ENCODE assay signal across 14 cellular contexts in the genomic region with DNA sequence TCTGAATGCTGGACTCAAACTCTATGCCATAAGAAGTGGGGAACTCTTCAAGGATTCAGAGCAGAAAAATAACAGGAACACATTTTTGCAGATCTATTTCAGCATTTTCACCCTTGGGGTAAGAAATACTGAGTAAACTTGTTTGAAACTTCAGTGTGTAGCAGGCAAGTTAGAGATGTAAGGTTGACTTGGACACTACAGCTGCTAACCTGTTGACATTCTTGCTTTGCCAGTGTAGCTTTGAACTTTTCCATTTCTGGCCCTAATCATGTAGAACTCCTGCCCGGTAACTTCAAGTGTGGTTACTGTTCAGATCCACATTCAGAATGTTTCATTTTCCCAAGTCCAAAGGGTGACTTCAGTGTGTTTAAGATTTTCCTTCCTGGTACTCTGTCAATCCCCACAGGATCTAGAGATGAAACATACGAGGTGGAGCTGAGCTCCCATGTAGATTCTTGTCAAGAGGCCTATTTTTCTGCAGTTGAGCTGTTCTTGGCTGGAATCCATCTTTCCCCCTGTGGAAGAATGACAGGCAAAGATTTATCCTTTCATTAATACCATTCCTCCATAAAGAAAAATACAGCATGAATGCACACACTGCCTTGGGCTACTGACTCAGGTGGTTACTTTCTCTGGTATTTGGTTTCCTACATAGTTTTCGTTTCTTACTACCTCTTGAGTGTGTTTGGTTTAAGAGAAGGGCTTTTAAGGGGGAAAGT. TPM values are rescaled to one million over a fixed set of nuclear protein-coding genes. Genes with fewer than 3 reads are reported as not detected.
DNase-seq lines count a peak whose midpoint lies in the region; ATAC-seq and TF ChIP-seq lines count a peak whose summit lies in the region.
"Had no signal": no experiment of that assay in that cellular context is flagged by ENCODE, and none has a peak within 500 bp of the region (broad histone marks: within the 10 kb centered on the region; RNA-seq: fewer than 3 reads in every experiment).

No MANE protein-coding gene starts in this region.

- no peaks in the 10 kb centered on the region for H4K20me1 ChIP-seq in GM23248 (ENCODE audit: insufficient read depth)

- H3K27me3 ChIP-seq in GM23248 (replicated peaks; ENCODE audit: insufficient read depth) = no peaks in the 10 kb centered on the region
- no peaks in the 10 kb centered on the region; the same call in 1 of the 2 replicates for H3K27me3 ChIP-seq in SJSA1 (replicated peaks)
- no peaks in the 10 kb centered on the region for H3K27me3 ChIP-seq in esophagus squamous epithelium
- H3K27me3 ChIP-seq in H7 (ENCODE audit: control insufficient read depth, insufficient read depth, low read length) = no peaks in the 10 kb centered on the region
- H3K27me3 ChIP-seq: heart left ventricle had no signal

- H3K36me3 ChIP-seq in GM23248 (ENCODE audit: low read depth) (no peaks in the 10 kb centered on the region), SJSA1 (no peaks in the 10 kb centered on the region), esophagus squamous epithelium (peaks cover 0 to 25% (median 0%) of the 10 kb centered on the region in 3 donors), H7 (replicated peaks; ENCODE audit: control insufficient read depth, insufficient read depth, low read length) (peaks cover 37% of the 10 kb centered on the region)
- H3K36me3 ChIP-seq: heart left ventricle had no signal

- no peak for ATAC-seq in HG03457 (IDR thresholded peaks at IDR 0.05; ENCODE audit: unreplicated experiment)
- ATAC-seq: heart left ventricle; stimulated activated memory B cell treated with anti-CD40 and anti-IgM and Interleukin-4, amounts not matched to agents 10 μg/mL and 1 μg/mL and 100 μg/mL, for 72 hours had no signal

- no peak for TF ChIP-seq CTCF in esophagus squamous epithelium (IDR thresholded peaks at IDR 0.05)
- no peak for TF ChIP-seq CTCF in retinal pigment epithelial cell (conservative IDR thresholded peaks at IDR 0.05; ENCODE audit: low read depth, low read length)
- no peak for TF ChIP-seq CTCF in GM13977 (IDR thresholded peaks at IDR 0.05; ENCODE audit: extremely low read depth, insufficient read depth, missing control alignments)

- no peaks in the 10 kb centered on the region for H3K79me2 ChIP-seq in GM23248 (ENCODE audit: insufficient read depth)

- intact Hi-C loops in esophagus squamous epithelium (cut with DNase I) = no loop called here

- H3K9ac ChIP-seq in GM23248 = no peak overlapping the region

- 65 to 72% methylated on average over 3 of the region's 3 CpGs for WGBS in GM23248 (ENCODE audit: low coverage in 1 of 2, low lambda C conversion rate in 2 of 2, missing lambda C conversion rate in 2 of 2), 2 experiments
- 28 to 31% methylated on average over 3 of the region's 3 CpGs for WGBS in esophagus squamous epithelium, 2 donors

- DNase-seq in GM23248 = peak; percentile 53
- DNase-seq in SJSA1 (ENCODE audit: low read depth in 1 of 2, low spot score in 2 of 2) = peak in 1 of 2 experiments; percentile 67
- DNase-seq in esophagus squamous epithelium (lab: John Stamatoyannopoulos, UW) = no peak
- peak; percentile 74 for DNase-seq in retinal pigment epithelial cell (ENCODE audit: low read depth)
- DNase-seq in GM13977 (ENCODE audit: low spot score) = no peak
- DNase-seq in H7 = no peak
- DNase-seq in NCI-H82 (lab: John Stamatoyannopoulos, UW) = no peak
- DNase-seq: activated CD8-positive, alpha-beta memory T cell treated with anti-CD3 and anti-CD28 coated beads for 24 hours; activated naive CD4-positive, alpha-beta T cell treated with anti-CD3 and anti-CD28 coated beads, Interleukin-2, amount 50 U/mL, for 16 hours; CD4-positive, alpha-beta T cell; heart left ventricle; mesendoderm had no signal

- H3K4me2 ChIP-seq in GM23248 (ENCODE audit: unreplicated experiment) = no peak overlapping the region

- peak overlapping the region; percentile 25 for H3K27ac ChIP-seq in GM23248
- H3K27ac ChIP-seq in SJSA1 = peak overlapping the region; percentile 13; the same call in 1 of the 2 replicates
- H3K27ac ChIP-seq in esophagus squamous epithelium = peak overlapping the region; percentile 68 to 84 (median 78)
- H3K27ac ChIP-seq: heart left ventricle had no signal

- H3K9me3 ChIP-seq in GM23248 (ENCODE audit: low read depth) (no peaks in the 10 kb centered on the region), SJSA1 (replicated peaks) (no peaks in the 10 kb centered on the region), esophagus squamous epithelium (no peaks in the 10 kb centered on the region)
- H3K9me3 ChIP-seq: heart left ventricle had no signal

- no peak for TF ChIP-seq POLR2A in esophagus squamous epithelium (IDR thresholded peaks at IDR 0.05)

- H3K4me1 ChIP-seq in GM23248 (ENCODE audit: insufficient read depth) (peaks cover 41% of the 10 kb centered on the region), SJSA1 (replicated peaks) (peaks cover 55% of the 10 kb centered on the region), esophagus squamous epithelium (peaks cover 0 to 69% (median 11%) of the 10 kb centered on the region in 3 donors)
- H3K4me1 ChIP-seq: heart left ventricle had no signal

- H2AFZ ChIP-seq in GM23248 = 0 out of 2 replicates have a peak overlapping the region, but pooled peaks have one; percentile 7

- no peak overlapping the region for H3K4me3 ChIP-seq in GM23248
- no peak overlapping the region for H3K4me3 ChIP-seq in SJSA1
- no peak overlapping the region for H3K4me3 ChIP-seq in esophagus squamous epithelium
- no peak overlapping the region for H3K4me3 ChIP-seq in retinal pigment epithelial cell (ENCODE audit: low read length)
- H3K4me3 ChIP-seq in H7 (ENCODE audit: insufficient read depth, low read depth, low read length) = no peak overlapping the region
- H3K4me3 ChIP-seq: heart left ventricle had no signal

- in situ Hi-C loops in GM23248 (cut with MboI) = no loop called here
- in situ Hi-C loops in GM13977 (cut with MboI; ENCODE audit: low pct_unique_long_range_greater_than_20kb, low sequenced_read_pairs, unreplicated experiment) = no loop called here

- no peaks in the 10 kb centered on the region for H3K9me2 ChIP-seq in GM23248 (ENCODE audit: insufficient read depth)

- peaks cover 22% of the 10 kb centered on the region; the same call in 1 of the 2 replicates for H3F3A ChIP-seq in GM23248 (ENCODE audit: insufficient read depth)

RNA-seq across cellular contexts. Expression of gene FHDC1, which starts 34.1 kb away (rescaled TPM):
- 0.22 and 0.25 TPM in 2 replicates for total RNA-seq in GM23248 (2014; rRNA removed; shearing (Covaris generic))
- polyA plus RNA-seq in GM23248 (2016; fragmentation: Nextera tagmentation; extraction: Ambion mirVana) = 0.43 and 0.51 TPM in 2 replicates
- 0.03 TPM in 1 of 2 replicates, not detected in the other for total RNA-seq in SJSA1 (2014; rRNA removed; shearing (Covaris generic))
- total RNA-seq in esophagus squamous epithelium = 10 to 100 TPM in 2 of 4 donors, 1 to 10 TPM in 2; 4.5 to 12.8 (median 8.5) TPM
- 4.6 and 4.9 TPM in 2 replicates for total RNA-seq in H7 (2014; rRNA removed; shearing (Covaris generic))

Comparison
In these comparisons a context has a peak if more than half of its experiments do, and no peak if none do; other contexts are left out.
1. DNase-seq: peak in GM23248 (single experiment) and retinal pigment epithelial cell (single experiment); none in esophagus squamous epithelium (single experiment), GM13977 (single experiment), H7 (single experiment) and NCI-H82 (single experiment).
2. H3K27ac ChIP-seq: peak in every context shown above with its lines; median percentile 78 in esophagus squamous epithelium; 25 in GM23248; 13 in SJSA1.